ENCODE assay signal across 24 cellular contexts in the genomic region with DNA sequence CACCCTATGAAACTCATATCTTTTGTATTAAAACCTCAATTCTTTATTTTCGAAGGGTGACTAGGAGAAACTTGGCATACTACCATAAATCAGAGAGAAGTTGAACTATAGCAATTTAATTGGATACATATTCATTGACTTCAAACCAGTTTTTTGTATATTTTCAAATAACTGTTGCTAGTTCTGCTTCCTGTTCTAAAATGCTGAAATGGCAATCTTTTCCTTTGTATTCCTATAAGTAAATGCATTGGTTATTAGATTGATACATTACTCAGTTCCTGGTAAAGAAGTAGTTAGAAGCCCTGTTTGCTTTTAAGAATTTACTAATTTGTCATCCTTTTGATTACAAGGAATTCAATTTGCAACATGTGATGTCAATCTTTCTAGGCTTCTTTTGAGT.
"Had no signal": no experiment of that assay in that cellular context is flagged by ENCODE, and none has a peak within 500 bp of the region (broad histone marks: within the 10 kb centered on the region; RNA-seq: fewer than 3 reads in every experiment).

No MANE protein-coding gene starts in this region.

- DNase-seq: cortex of kidney; effector memory CD8-positive, alpha-beta T cell; gastrocnemius medialis; heart left ventricle; left cardiac atrium; left lung; mesendoderm; midbrain; naive thymus-derived CD4-positive, alpha-beta T cell; stimulated activated CD4-positive, alpha-beta T cell treated with anti-CD3 and anti-CD28 coated beads, Interleukin-12 subunit alpha, Interleukin-12 subunit beta, amount 100 ng/mL, for 4 hours; stimulated activated CD4-positive, alpha-beta T cell treated with anti-CD3 and anti-CD28 coated beads, Interleukin-1b, Interleukin-23, amount 100 ng/mL, for 48 hours; stimulated activated CD4-positive, alpha-beta T cell treated with anti-CD3 and anti-CD28 coated beads, Interleukin-4, amount 100 ng/mL, for 1 hour; stimulated activated CD8-positive, alpha-beta memory T cell treated with anti-CD3 and anti-CD28 coated beads, Interleukin-4, amount 100 ng/mL, for 48 hours; stimulated activated naive CD4-positive, alpha-beta T cell; stimulated activated naive CD8-positive, alpha-beta T cell treated with anti-CD3 and anti-CD28 coated beads, Interleukin-15, amount 100 ng/mL, for 72 hours; transverse colon; upper lobe of right lung; uterus had no signal

- H3K27me3 ChIP-seq: gastrocnemius medialis, heart left ventricle, hepatocyte, left lung, neural progenitor cell, suprapubic skin, transverse colon, upper lobe of right lung, uterus had no signal

- ATAC-seq: effector memory CD8-positive, alpha-beta T cell; gastrocnemius medialis; heart left ventricle; naive thymus-derived CD4-positive, alpha-beta T cell; sciatic nerve; stimulated activated naive CD8-positive, alpha-beta T cell treated with anti-CD3 and anti-CD28 coated beads, Interleukin-15, amount 100 ng/mL, for 72 hours; upper lobe of right lung had no signal

- H3K79me2 ChIP-seq: hepatocyte, parathyroid adenoma had no signal

- H3K4me3 ChIP-seq: gastrocnemius medialis, heart left ventricle, hepatocyte, left lung, neural progenitor cell, smooth muscle cell, suprapubic skin, transverse colon, upper lobe of right lung, uterus had no signal

- H3K27ac ChIP-seq: gastrocnemius medialis, hepatocyte, left lung, neural progenitor cell, parathyroid adenoma, suprapubic skin, transverse colon, upper lobe of right lung, uterus had no signal

- H3K4me2 ChIP-seq: hepatocyte, neural progenitor cell, smooth muscle cell had no signal

- H3K4me1 ChIP-seq: neural progenitor cell, parathyroid adenoma, suprapubic skin, transverse colon, upper lobe of right lung, uterus had no signal

- H3K9ac ChIP-seq: neural progenitor cell, parathyroid adenoma had no signal

- H3K9me3 ChIP-seq: gastrocnemius medialis, heart left ventricle, left lung, suprapubic skin, transverse colon, upper lobe of right lung, uterus had no signal

- H2AFZ ChIP-seq: hepatocyte, neural progenitor cell, parathyroid adenoma had no signal

- H3K36me3 ChIP-seq: gastrocnemius medialis, left lung, neural progenitor cell, suprapubic skin, transverse colon, upper lobe of right lung, uterus had no signal
